In the genomic region with DNA sequence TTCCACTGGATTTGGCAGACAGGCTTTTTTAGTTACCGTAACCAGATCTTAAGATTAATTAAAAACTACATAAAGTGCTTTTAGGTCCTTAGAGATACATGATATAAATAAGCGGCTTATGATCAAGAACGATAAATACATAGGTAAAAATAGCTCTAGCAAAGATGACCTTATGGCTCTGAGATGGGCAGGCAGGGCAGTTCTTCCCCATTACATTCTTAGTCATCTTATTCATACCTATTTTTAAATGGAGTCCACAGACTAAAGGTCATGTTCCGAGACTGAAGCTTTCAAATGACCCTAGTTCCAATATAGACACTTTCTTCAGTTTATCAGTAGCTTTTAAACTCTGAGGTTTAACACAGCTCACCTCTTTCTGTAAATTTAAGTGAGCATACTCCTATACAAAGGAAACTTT, we compare ENCODE assay signal across 8 cellular contexts. TPM values are rescaled to one million over a fixed set of nuclear protein-coding genes. Genes with fewer than 3 reads are reported as not detected.
DNase-seq lines count a peak whose midpoint lies in the region; ATAC-seq and TF ChIP-seq lines count a peak whose summit lies in the region.

No MANE protein-coding gene starts in this region.

- H3K27ac ChIP-seq in duodenal mucosa (ENCODE audit: low read depth, low read length), result peak overlapping the region; percentile 61
- no peak overlapping the region for H3K27ac ChIP-seq in WERI-Rb-1

- H3K36me3 Mint-ChIP-seq in naive thymus-derived CD8-positive, alpha-beta T cell, result peaks cover 38 to 90% (median 64%) of the 10 kb centered on the region in 3 donors

- peak overlapping the region; percentile 99 to 100 for H3K9ac ChIP-seq in duodenal mucosa (ENCODE audit: low read depth in 1 of 2, low read length in 2 of 2)

- H3K9me3 ChIP-seq in duodenal mucosa (ENCODE audit: control insufficient read depth in 1 of 2, low read length in 2 of 2), result peaks cover 0 to 2% of the 10 kb centered on the region in 2 donors
- no peaks in the 10 kb centered on the region for H3K9me3 ChIP-seq in WERI-Rb-1 (ENCODE audit: severe bottlenecking)

- H3K27me3 ChIP-seq in duodenal mucosa (ENCODE audit: control insufficient read depth in 1 of 2, insufficient read depth in 2 of 2, low read length in 2 of 2) (no peaks in the 10 kb centered on the region), WERI-Rb-1 (ENCODE audit: insufficient read depth, low read depth, severe bottlenecking) (no peaks in the 10 kb centered on the region)

- no peak for ATAC-seq in naive thymus-derived CD8-positive, alpha-beta T cell

- POLR2A ChIA-PET in naive thymus-derived CD8-positive, alpha-beta T cell (lab: Charles Lee), result interaction anchor here (0.6 to 16.4 kb wide), 4 partner anchors 11 to 59 kb away, joined by 3 to 1195 read pairs (median 38); partner anchors contain the start of gene ENSA

- TF ChIP-seq CTCF in AG10803 (conservative IDR thresholded peaks at IDR 0.05; ENCODE audit: low read length) (no peak), WERI-Rb-1 (IDR thresholded peaks at IDR 0.05; ENCODE audit: low read depth, low read length) (no peak)

- peaks cover 0 to 4% (median 0%) of the 10 kb centered on the region in 9 donors for H3K9me3 Mint-ChIP-seq in naive thymus-derived CD8-positive, alpha-beta T cell

- peaks cover 22 to 41% of the 10 kb centered on the region in 2 donors for H3K4me1 ChIP-seq in duodenal mucosa (ENCODE audit: control insufficient read depth in 1 of 2, insufficient read depth in 2 of 2, low read length in 2 of 2)

- peak overlapping the region; percentile 94 to 99 (median 97) for H3K4me3 Mint-ChIP-seq in naive thymus-derived CD8-positive, alpha-beta T cell

- H3K4me3 ChIP-seq in AG10803 (ENCODE audit: low read length) (peak overlapping the region; percentile 99), duodenal mucosa (ENCODE audit: low read depth in 1 of 2, low read length in 2 of 2) (peak overlapping the region; percentile 93 to 97), WERI-Rb-1 (ENCODE audit: low read depth, low read length) (no peak overlapping the region)

- no peaks in the 10 kb centered on the region for H3K27me3 Mint-ChIP-seq in naive thymus-derived CD8-positive, alpha-beta T cell

- peak overlapping the region; percentile 91 to 99 (median 97) for H3K27ac Mint-ChIP-seq in naive thymus-derived CD8-positive, alpha-beta T cell

- peaks cover 19 to 66% (median 48%) of the 10 kb centered on the region in 4 donors for H3K4me1 Mint-ChIP-seq in naive thymus-derived CD8-positive, alpha-beta T cell

- DNase-seq in AG10803 (ENCODE audit: low read depth) (peak; percentile 28), NAMALWA (ENCODE audit: low spot score) (peak; percentile 21), OCI-M1 (lab: John Stamatoyannopoulos, UW) (no peak), DMS79 (lab: John Stamatoyannopoulos, UW) (no peak), HK-2 (ENCODE audit: unreplicated experiment) (no peak), WERI-Rb-1 (no peak)
- DNase-seq in naive thymus-derived CD8-positive, alpha-beta T cell, result no peak

- peaks cover 57 to 62% of the 10 kb centered on the region in 2 donors for H3K36me3 ChIP-seq in duodenal mucosa (ENCODE audit: control insufficient read depth in 1 of 2, insufficient read depth in 2 of 2, low read length in 2 of 2)
- H3K36me3 ChIP-seq in WERI-Rb-1, result peaks cover 75% of the 10 kb centered on the region

RNA-seq across cellular contexts. Expression of gene MCL1, which starts 4.3 kb away (rescaled TPM):
- 100 to 1,000 TPM; 291 TPM for total RNA-seq in naive thymus-derived CD8-positive, alpha-beta T cell
- 100 to 1,000 TPM; 125 to 170 (median 146) TPM for polyA plus RNA-seq in naive thymus-derived CD8-positive, alpha-beta T cell

RNA-seq across cellular contexts. Expression of gene ADAMTSL4, which starts 25.9 kb away (rescaled TPM):
- under 1 TPM; 0.16 to 0.29 TPM for total RNA-seq in naive thymus-derived CD8-positive, alpha-beta T cell
- polyA plus RNA-seq in naive thymus-derived CD8-positive, alpha-beta T cell, result under 1 TPM in 1 of 3 donors, not detected in 2; 0.32 TPM

RNA-seq across cellular contexts. Expression of gene ENSA, which starts 54.3 kb away (rescaled TPM):
- total RNA-seq in naive thymus-derived CD8-positive, alpha-beta T cell, result 100 to 1,000 TPM; 115 to 117 TPM
- 10 to 100 TPM; 55.2 to 64.4 (median 63.7) TPM for polyA plus RNA-seq in naive thymus-derived CD8-positive, alpha-beta T cell

RNA-seq across cellular contexts. Expression of gene FALEC, which starts 59.5 kb away (rescaled TPM):
- 1 to 10 TPM in 1 of 2 experiments, not detected in 1; 1.9 TPM for total RNA-seq in naive thymus-derived CD8-positive, alpha-beta T cell
- polyA plus RNA-seq in naive thymus-derived CD8-positive, alpha-beta T cell, result 1 to 10 TPM in 1 of 3 donors, under 1 TPM in 1, not detected in 1; 0.38 to 1.3 TPM

Comparison
In these comparisons a context has a peak if more than half of its experiments do, and no peak if none do; other contexts are left out.
1. DNase-seq: peak in AG10803 (single experiment) and NAMALWA (single experiment); none in naive thymus-derived CD8-positive, alpha-beta T cell (0 of 10), OCI-M1 (single experiment), DMS79 (single experiment), HK-2 (single experiment) and WERI-Rb-1 (single experiment).